In the genomic region with DNA sequence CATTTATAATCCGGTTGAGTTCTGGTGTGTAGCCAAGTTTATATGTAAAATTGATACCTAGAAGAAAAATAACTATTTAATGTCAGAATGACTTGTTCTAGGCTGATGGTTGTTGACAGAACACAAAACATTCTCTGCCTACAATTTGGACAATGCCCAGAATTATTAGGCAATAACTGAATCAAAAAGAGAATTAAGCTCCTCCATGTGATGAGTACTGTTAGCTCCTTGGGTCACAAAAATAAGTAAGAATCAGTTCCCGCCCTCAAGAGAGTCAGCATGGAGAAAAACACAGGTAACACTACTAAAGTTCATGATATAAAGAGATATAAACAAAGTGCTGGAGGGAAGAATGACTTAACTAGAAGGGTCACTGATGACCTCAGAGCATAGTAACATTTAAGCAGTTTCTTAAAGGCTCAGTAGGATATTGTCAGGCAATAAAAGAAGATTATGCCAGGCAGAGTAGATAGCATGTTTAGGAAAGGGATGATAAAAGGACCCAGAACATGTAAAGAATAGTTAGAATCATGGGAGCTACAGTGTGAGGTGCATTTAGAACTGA, we compare ENCODE assay signal across 19 cellular contexts.
"Had no signal": no experiment of that assay in that cellular context is flagged by ENCODE, and none has a peak within 500 bp of the region (broad histone marks: within the 10 kb centered on the region; RNA-seq: fewer than 3 reads in every experiment).

No MANE protein-coding gene starts in this region.

- H3K4me3 ChIP-seq: dorsolateral prefrontal cortex, lower lobe of right lung, mucosa of descending colon, thoracic aorta had no signal

- DNase-seq: activated CD4-positive, alpha-beta T cell treated with anti-CD3 and anti-CD28 coated beads for 36 hours; activated CD8-positive, alpha-beta memory T cell treated with anti-CD3 and anti-CD28 coated beads, Interleukin-2, amount 50 U/mL, for 4 hours; activated CD8-positive, alpha-beta T cell treated with anti-CD3 and anti-CD28 coated beads, Interleukin-2, amount 10 ng/mL, durations not matched to agents 7 days and 5 days; activated gamma-delta T cell; activated naive CD8-positive, alpha-beta T cell treated with anti-CD3 and anti-CD28 coated beads for 36 hours; activated T-cell treated with anti-CD3 and anti-CD28 coated beads, Interleukin-2, amount 50 U/mL, for 72 hours; anterior cingulate cortex; brain microvascular endothelial cell; dorsolateral prefrontal cortex; endodermal cell; erythroblast; left colon; lower lobe of right lung; mucosa of descending colon; naive thymus-derived CD4-positive, alpha-beta T cell; T-helper 17 cell had no signal

- H3K79me2 ChIP-seq: parathyroid adenoma had no signal

- H3K4me3 Mint-ChIP-seq: activated CD4-positive, alpha-beta T cell treated with anti-CD3 and anti-CD28 coated beads for 36 hours; activated CD8-positive, alpha-beta T cell treated with anti-CD3 and anti-CD28 coated beads, Interleukin-2, amount 10 ng/mL, durations not matched to agents 7 days and 5 days; activated naive CD8-positive, alpha-beta T cell treated with anti-CD3 and anti-CD28 coated beads for 36 hours; activated T-cell treated with anti-CD3 and anti-CD28 coated beads, Interleukin-2, amount 50 U/mL, for 72 hours; endodermal cell; naive thymus-derived CD4-positive, alpha-beta T cell; stimulated activated effector memory CD8-positive, alpha-beta T cell treated with anti-CD3 and anti-CD28 coated beads, Interleukin-12 subunit alpha, Interleukin-12 subunit beta, amount 100 ng/mL, for 72 hours; T-helper 17 cell had no signal

- H3K27ac Mint-ChIP-seq: activated CD4-positive, alpha-beta T cell treated with anti-CD3 and anti-CD28 coated beads for 36 hours; activated CD8-positive, alpha-beta T cell treated with anti-CD3 and anti-CD28 coated beads, Interleukin-2, amount 10 ng/mL, durations not matched to agents 7 days and 5 days; activated naive CD8-positive, alpha-beta T cell treated with anti-CD3 and anti-CD28 coated beads for 36 hours; activated T-cell treated with anti-CD3 and anti-CD28 coated beads, Interleukin-2, amount 50 U/mL, for 72 hours; endodermal cell; naive thymus-derived CD4-positive, alpha-beta T cell; stimulated activated effector memory CD8-positive, alpha-beta T cell treated with anti-CD3 and anti-CD28 coated beads, Interleukin-12 subunit alpha, Interleukin-12 subunit beta, amount 100 ng/mL, for 72 hours; T-helper 17 cell had no signal

- H3K4me1 ChIP-seq: lower lobe of right lung, parathyroid adenoma had no signal

- H3K9me3 ChIP-seq: lower lobe of right lung, mucosa of descending colon, thoracic aorta had no signal

- H3K36me3 ChIP-seq: brain microvascular endothelial cell, lower lobe of right lung, thoracic aorta had no signal

- H3K4me1 Mint-ChIP-seq: activated CD4-positive, alpha-beta T cell treated with anti-CD3 and anti-CD28 coated beads for 36 hours; activated naive CD8-positive, alpha-beta T cell treated with anti-CD3 and anti-CD28 coated beads for 36 hours; naive thymus-derived CD4-positive, alpha-beta T cell; stimulated activated effector memory CD8-positive, alpha-beta T cell treated with anti-CD3 and anti-CD28 coated beads, Interleukin-12 subunit alpha, Interleukin-12 subunit beta, amount 100 ng/mL, for 72 hours; T-helper 17 cell had no signal

- H2AFZ ChIP-seq: parathyroid adenoma had no signal

- H3K27me3 Mint-ChIP-seq: activated naive CD8-positive, alpha-beta T cell treated with anti-CD3 and anti-CD28 coated beads for 36 hours had no signal

- H3K36me3 Mint-ChIP-seq: activated naive CD8-positive, alpha-beta T cell treated with anti-CD3 and anti-CD28 coated beads for 36 hours; naive thymus-derived CD4-positive, alpha-beta T cell; stimulated activated effector memory CD8-positive, alpha-beta T cell treated with anti-CD3 and anti-CD28 coated beads, Interleukin-12 subunit alpha, Interleukin-12 subunit beta, amount 100 ng/mL, for 72 hours had no signal

- H3K27ac ChIP-seq: brain microvascular endothelial cell, dorsolateral prefrontal cortex, lower lobe of right lung, parathyroid adenoma, thoracic aorta had no signal

- H3K9ac ChIP-seq: parathyroid adenoma had no signal

- ATAC-seq: activated CD4-positive, alpha-beta T cell treated with anti-CD3 and anti-CD28 coated beads for 36 hours; activated CD8-positive, alpha-beta T cell treated with anti-CD3 and anti-CD28 coated beads, Interleukin-2, amount 10 ng/mL, durations not matched to agents 7 days and 5 days; activated T-cell treated with anti-CD3 and anti-CD28 coated beads, Interleukin-2, amount 50 U/mL, for 72 hours; left colon; lower lobe of right lung; mucosa of descending colon; naive thymus-derived CD4-positive, alpha-beta T cell; stimulated activated effector memory CD8-positive, alpha-beta T cell treated with anti-CD3 and anti-CD28 coated beads, Interleukin-12 subunit alpha, Interleukin-12 subunit beta, amount 100 ng/mL, for 72 hours; T-helper 17 cell had no signal

- H3K9me3 Mint-ChIP-seq: activated naive CD8-positive, alpha-beta T cell treated with anti-CD3 and anti-CD28 coated beads for 36 hours; activated T-cell treated with anti-CD3 and anti-CD28 coated beads, Interleukin-2, amount 50 U/mL, for 72 hours; endodermal cell; naive thymus-derived CD4-positive, alpha-beta T cell; stimulated activated effector memory CD8-positive, alpha-beta T cell treated with anti-CD3 and anti-CD28 coated beads, Interleukin-12 subunit alpha, Interleukin-12 subunit beta, amount 100 ng/mL, for 72 hours had no signal

- H3K27me3 ChIP-seq: brain microvascular endothelial cell, dorsolateral prefrontal cortex had no signal
